ENCODE assay signal across 25 cellular contexts in the genomic region with DNA sequence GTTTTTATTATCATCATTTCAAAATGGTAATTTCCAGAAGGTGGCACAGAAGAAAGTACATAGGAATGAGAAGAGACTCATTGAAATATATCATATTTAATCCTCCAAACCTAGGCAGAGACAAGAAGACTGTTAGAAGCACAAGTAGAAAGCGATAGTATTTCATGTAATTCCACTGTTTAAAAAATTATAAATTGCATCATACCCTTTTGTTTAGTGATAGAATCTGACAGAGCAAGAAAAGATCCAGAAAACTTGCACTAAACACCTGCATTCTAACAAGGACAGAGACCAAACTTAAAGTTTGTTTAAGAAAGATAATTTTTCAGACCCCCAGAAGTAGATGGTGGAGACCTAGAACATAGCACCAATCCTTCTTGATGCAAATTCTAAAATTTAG. TPM values are rescaled to one million over a fixed set of nuclear protein-coding genes. Genes with fewer than 3 reads are reported as not detected.
"Had no signal": no experiment of that assay in that cellular context is flagged by ENCODE, and none has a peak within 500 bp of the region (broad histone marks: within the 10 kb centered on the region; RNA-seq: fewer than 3 reads in every experiment).

No MANE protein-coding gene starts in this region.

- H3K4me1 Mint-ChIP-seq: activated CD4-positive, alpha-beta T cell treated with anti-CD3 and anti-CD28 coated beads, Interleukin-2, amount 10 ng/mL, durations not matched to agents 7 days and 5 days; naive B cell; neural progenitor cell had no signal

- ATAC-seq: activated CD4-positive, CD25-positive, alpha-beta regulatory T cell treated with anti-CD3 and anti-CD28 coated beads, Interleukin-2, amount 50 U/mL, for 24 hours; activated naive CD4-positive, alpha-beta T cell treated with anti-CD3 and anti-CD28 coated beads, Interleukin-2, amount 50 U/mL, for 72 hours; body of pancreas; gastroesophageal sphincter; heart left ventricle; left lung had no signal

- H3K4me2 ChIP-seq: neural progenitor cell had no signal

- H3K4me3 Mint-ChIP-seq: activated CD4-positive, alpha-beta T cell treated with anti-CD3 and anti-CD28 coated beads, Interleukin-2, amount 10 ng/mL, durations not matched to agents 7 days and 5 days; naive B cell; neural progenitor cell; stimulated activated naive CD8-positive, alpha-beta T cell treated with anti-CD3 and anti-CD28 coated beads, Interleukin-15, Interleukin-2, amounts not matched to agents 100 ng/mL and 50 ng/mL, for 24 hours; T-helper 1 cell treated with Interleukin-12 subunit alpha and Interleukin-12 subunit beta and Interleukin-4 antibody, amounts not matched to agents 30 μg/mL and 1 μg/mL, for 36 hours had no signal

- H3K27me3 ChIP-seq: body of pancreas, colonic mucosa, gastroesophageal sphincter, heart left ventricle, left lung, neural progenitor cell, right atrium auricular region, transverse colon, uterus had no signal

- H3K36me3 Mint-ChIP-seq: activated naive CD4-positive, alpha-beta T cell treated with anti-CD3 and anti-CD28 coated beads, Interleukin-2, amount 50 U/mL, for 72 hours; neural progenitor cell had no signal

- H3K9me3 ChIP-seq: body of pancreas, colonic mucosa, left lung, prostate gland, right atrium auricular region, transverse colon, uterus had no signal

- H3K27ac Mint-ChIP-seq: activated CD4-positive, alpha-beta T cell treated with anti-CD3 and anti-CD28 coated beads, Interleukin-2, amount 10 ng/mL, durations not matched to agents 7 days and 5 days; activated naive CD4-positive, alpha-beta T cell treated with anti-CD3 and anti-CD28 coated beads, Interleukin-2, amount 50 U/mL, for 72 hours; naive B cell; neural progenitor cell; stimulated activated naive CD8-positive, alpha-beta T cell treated with anti-CD3 and anti-CD28 coated beads, Interleukin-15, Interleukin-2, amounts not matched to agents 100 ng/mL and 50 ng/mL, for 24 hours; T-helper 1 cell treated with Interleukin-12 subunit alpha and Interleukin-12 subunit beta and Interleukin-4 antibody, amounts not matched to agents 30 μg/mL and 1 μg/mL, for 36 hours had no signal

- H3K27ac ChIP-seq: body of pancreas, colonic mucosa, gastroesophageal sphincter, heart left ventricle, left lung, neural progenitor cell, prostate gland, right atrium auricular region, transverse colon, uterus had no signal

- H3K4me3 ChIP-seq: body of pancreas, colonic mucosa, gastroesophageal sphincter, heart left ventricle, left lung, neural progenitor cell, prostate gland, right atrium auricular region, transverse colon, uterus had no signal

- H3K36me3 ChIP-seq: colonic mucosa, gastroesophageal sphincter, heart left ventricle, left lung, neural progenitor cell, prostate gland, right atrium auricular region, transverse colon, uterus had no signal

- H3K27me3 Mint-ChIP-seq: activated CD4-positive, alpha-beta T cell treated with anti-CD3 and anti-CD28 coated beads, Interleukin-2, amount 10 ng/mL, durations not matched to agents 7 days and 5 days; stimulated activated naive CD8-positive, alpha-beta T cell treated with anti-CD3 and anti-CD28 coated beads, Interleukin-15, Interleukin-2, amounts not matched to agents 100 ng/mL and 50 ng/mL, for 24 hours had no signal

- H3K4me1 ChIP-seq: body of pancreas, colonic mucosa, gastroesophageal sphincter, heart left ventricle, left lung, neural progenitor cell, prostate gland, right atrium auricular region, transverse colon, uterus had no signal

- DNase-seq: activated CD4-positive, alpha-beta T cell treated with anti-CD3 and anti-CD28 coated beads, Interleukin-2, amount 10 ng/mL, durations not matched to agents 7 days and 5 days; activated CD8-positive, alpha-beta memory T cell treated with anti-CD3 and anti-CD28 coated beads, Interleukin-2, amount 50 U/mL, for 4 hours; activated gamma-delta T cell treated with Interleukin-2 at 50 U/mL for 16 hours; body of pancreas; central memory CD4-positive, alpha-beta T cell; colonic mucosa; heart left ventricle; left lung; naive B cell; stimulated activated CD4-positive, alpha-beta T cell treated with anti-CD3 and anti-CD28 coated beads, Interleukin-2, amount 100 ng/mL, for 24 hours; transverse colon; uterus had no signal

- H3K9ac ChIP-seq: neural progenitor cell had no signal

- H2AFZ ChIP-seq: neural progenitor cell had no signal

RNA-seq across cellular contexts. Expression of a gene that starts 56.9 kb away (rescaled TPM):
- total RNA-seq: epithelial cell of proximal tubule, fibroblast of lung, kidney epithelial cell, lung microvascular endothelial cell, osteoblast had no signal
